13 cellular contexts compared by ENCODE assay signal in genomic region chr3:45761831-45762230, GRCh38. TPM values are rescaled to one million over a fixed set of nuclear protein-coding genes. Genes with fewer than 3 reads are reported as not detected.
A peak's percentile ranks its signal among the peaks of the same experiment; 100 is the strongest.
DNase-seq lines count a peak whose midpoint lies in the region; ATAC-seq, FAIRE-seq and TF ChIP-seq lines count a peak whose summit lies in the region.
"Had no signal": no experiment of that assay in that cellular context is flagged by ENCODE, and none has a peak within 500 bp of the region (broad histone marks: within the 10 kb centered on the region; RNA-seq: fewer than 3 reads in every experiment).

No MANE protein-coding gene starts in this region.

- H3K27me3 Mint-ChIP-seq in Caco-2 (ENCODE audit: insufficient read depth, unreplicated experiment), result no peaks in the 10 kb centered on the region
- peaks cover 15% of the 10 kb centered on the region for H3K27me3 Mint-ChIP-seq in osteocyte (ENCODE audit: unreplicated experiment)
- peaks cover 4% of the 10 kb centered on the region for H3K27me3 Mint-ChIP-seq in chondrocyte (ENCODE audit: low read depth)

- no peak overlapping the region for H4K5ac ChIP-seq in H1 (ENCODE audit: insufficient read length, low read depth, low read length)

- H3K18ac ChIP-seq in H1 (ENCODE audit: extremely low read depth, low read length) (no peak overlapping the region), mesenchymal stem cell (ENCODE audit: low read depth in 1 of 2, low read length in 2 of 2) (no peak overlapping the region)

- CTCF ChIA-PET in Caco-2 (lab: Charles Lee), result interaction anchor here (3.2 kb wide), 1 partner anchor 71 kb away, joined by 30 read pairs; no protein-coding TSS in a partner anchor
- CTCF ChIA-PET in H1 (lab: Charles Lee; ENCODE audit: partially characterized antibody), result interaction anchor here (0.9 to 6.1 kb wide), 16 partner anchors 9 to 515 kb away, joined by 3 to 64 read pairs (median 7); partner anchors contain the start of genes CCR9, LIMD1 and SLC6A20

- TF ChIP-seq CTCF in Caco-2 (IDR thresholded peaks at IDR 0.05; ENCODE audit: insufficient read depth in 1 of 2, low read depth in 1 of 2, low read length in 1 of 2, severe bottlenecking in 1 of 2, unreplicated experiment in 1 of 2), result no peak
- no peak for TF ChIP-seq CTCF in H1 (IDR thresholded peaks at IDR 0.05; ENCODE audit: control extremely low read depth in 1 of 3, insufficient read depth in 1 of 3, low read depth in 1 of 3, low read length in 3 of 3)
- no peak for TF ChIP-seq CTCF in osteocyte (IDR thresholded peaks at IDR 0.05)
- no peak for TF ChIP-seq CTCF in chondrocyte (IDR thresholded peaks at IDR 0.05)

- 94% methylated on average over 10 of the region's 10 CpGs; no CpG with 5 or more reads in 1 of the 2 experiments for WGBS in H1 (ENCODE audit: extremely low coverage in 1 of 2, insufficient coverage in 1 of 2, insufficient read length in 1 of 2, insufficient replicate concordance in 2 of 2, low coverage in 1 of 2, low lambda C conversion rate in 2 of 2, missing lambda C conversion rate in 1 of 2), 2 experiments
- 83% methylated on average over 10 of the region's 10 CpGs for WGBS in mesenchymal stem cell

- 0 out of 2 replicates have a peak overlapping the region, but pooled peaks have one; percentile 81 for H2BK12ac ChIP-seq in H1 (ENCODE audit: low read depth, low read length)
- H2BK12ac ChIP-seq in mesenchymal stem cell (ENCODE audit: low read length in 2 of 2), result no peak overlapping the region

- DNase-seq in AG20443 (ENCODE audit: low spot score), result peak; percentile 11
- DNase-seq in Caco-2, result no peak
- DNase-seq in H1 (ENCODE audit: low read depth in 1 of 2, low spot score in 2 of 2), result peak in 1 of 2 experiments; percentile 41
- peak; percentile 81 for DNase-seq in osteocyte (ENCODE audit: extremely low spot score, unreplicated experiment)
- DNase-seq in chondrocyte (ENCODE audit: low spot score), result no peak
- no peak for DNase-seq in mesenchymal stem cell
- DNase-seq: DMS79, KG1 had no signal

- H3K9ac ChIP-seq in H1 (replicated peaks in 1 of 4; ENCODE audit: extremely low read depth in 1 of 4, low read depth in 3 of 4, low read length in 3 of 4), result no peak overlapping the region
- no peak overlapping the region for H3K9ac ChIP-seq in mesenchymal stem cell (ENCODE audit: low read length)
- H3K9ac ChIP-seq: BLaER1 treated with 17β-estradiol and CSF1 and Interleukin-3, amounts not matched to agents 10 nM and 100 nM had no signal

- H3K4me2 ChIP-seq in H1 (ENCODE audit: insufficient read depth in 1 of 2, low read depth in 2 of 2, low read length in 2 of 2), result no peak overlapping the region
- no peak overlapping the region for H3K4me2 ChIP-seq in mesenchymal stem cell (ENCODE audit: low read length, poor library complexity, severe bottlenecking)
- H3K4me2 ChIP-seq: BLaER1 treated with 17β-estradiol and CSF1 and Interleukin-3, amounts not matched to agents 10 nM and 100 nM had no signal

- no peaks in the 10 kb centered on the region for H3K79me1 ChIP-seq in H1 (ENCODE audit: low read depth, low read length)
- no peaks in the 10 kb centered on the region for H3K79me1 ChIP-seq in mesenchymal stem cell (replicated peaks; ENCODE audit: low read length, poor library complexity, severe bottlenecking)

- H4K20me1 ChIP-seq in H1 (replicated peaks in 1 of 2; ENCODE audit: control insufficient read depth in 1 of 2, insufficient read depth in 2 of 2, low read length in 2 of 2), result no peaks in the 10 kb centered on the region
- H4K20me1 ChIP-seq: BLaER1 treated with 17β-estradiol and CSF1 and Interleukin-3, amounts not matched to agents 10 nM and 100 nM had no signal

- no peak overlapping the region for H3K4me3 ChIP-seq in Caco-2 (ENCODE audit: low read depth, low read length)
- no peak overlapping the region for H3K4me3 ChIP-seq in H1 (ENCODE audit: extremely low read depth in 1 of 4, insufficient read depth in 2 of 4, low read depth in 3 of 4, low read length in 4 of 4)
- H3K4me3 ChIP-seq in mesenchymal stem cell (ENCODE audit: insufficient read depth in 1 of 2, low read depth in 1 of 2, low read length in 2 of 2), result no peak overlapping the region
- H3K4me3 ChIP-seq: A549; BLaER1 treated with 17β-estradiol and CSF1 and Interleukin-3, amounts not matched to agents 10 nM and 100 nM had no signal

- H2BK15ac ChIP-seq in H1 (ENCODE audit: low read length) (no peak overlapping the region; the same call in 1 of the 2 replicates), mesenchymal stem cell (ENCODE audit: low read depth, poor library complexity, severe bottlenecking) (no peak overlapping the region)

- H3K14ac ChIP-seq in H1 (ENCODE audit: insufficient read length), result no peak overlapping the region
- no peak overlapping the region for H3K14ac ChIP-seq in mesenchymal stem cell (ENCODE audit: low read length in 2 of 2)

- H3K56ac ChIP-seq in H1 (replicated peaks; ENCODE audit: insufficient read length, low read depth, low read length), result no peak overlapping the region

- H4K91ac ChIP-seq in H1 (replicated peaks; ENCODE audit: insufficient read length, low read length) (no peak overlapping the region), mesenchymal stem cell (ENCODE audit: low read length) (no peak overlapping the region)

- no peak for TF ChIP-seq RAD21 in H1 (IDR thresholded peaks at IDR 0.05 in 1 of 2, conservative IDR thresholded peaks at IDR 0.05 in 1 of 2; ENCODE audit: low read depth in 2 of 2, low read length in 2 of 2)

- POLR2A ChIA-PET in Caco-2 (lab: Charles Lee), result no interaction called here
- POLR2A ChIA-PET in H1 (lab: Charles Lee; ENCODE audit: partially characterized antibody), result interaction anchor here (1.2 kb wide), 1 partner anchor 71 kb away, joined by 4 read pairs; no protein-coding TSS in a partner anchor

- H2BK5ac ChIP-seq in H1 (ENCODE audit: low read depth, low read length), result no peak overlapping the region
- H2BK5ac ChIP-seq in mesenchymal stem cell (ENCODE audit: low read depth, low read length, poor library complexity, severe bottlenecking), result no peak overlapping the region

- no peaks in the 10 kb centered on the region for H3K79me2 ChIP-seq in H1 (ENCODE audit: control insufficient read depth in 1 of 2, insufficient read depth in 2 of 2, low read length in 2 of 2)

- H3K23ac ChIP-seq in H1 (ENCODE audit: insufficient read length) (no peak overlapping the region), mesenchymal stem cell (ENCODE audit: low read length in 2 of 2) (no peak overlapping the region)

- no peaks in the 10 kb centered on the region for H3K36me3 ChIP-seq in Caco-2 (ENCODE audit: control insufficient read depth, insufficient read depth, low read length)
- H3K36me3 ChIP-seq in H1 (ENCODE audit: control insufficient read depth in 2 of 4, insufficient read depth in 4 of 4, low read length in 3 of 4), result no peaks in the 10 kb centered on the region
- no peaks in the 10 kb centered on the region for H3K36me3 ChIP-seq in mesenchymal stem cell (ENCODE audit: control insufficient read depth in 1 of 2, insufficient read depth in 2 of 2, low read depth in 1 of 2, low read length in 2 of 2)
- H3K36me3 ChIP-seq: BLaER1 treated with 17β-estradiol and CSF1 and Interleukin-3, amounts not matched to agents 10 nM and 100 nM had no signal

- no TSS peak for BruUV-seq in Caco-2 (replicated peaks; lab: Mats Ljungman, UMichigan)

- no peak overlapping the region for H4K8ac ChIP-seq in H1 (ENCODE audit: extremely low read depth, insufficient read depth, low read length)
- no peak overlapping the region for H4K8ac ChIP-seq in mesenchymal stem cell (ENCODE audit: low read length)

- peaks cover 10% of the 10 kb centered on the region for H3K4me1 Mint-ChIP-seq in Caco-2 (ENCODE audit: low read depth, unreplicated experiment)
- peaks cover 10% of the 10 kb centered on the region for H3K4me1 Mint-ChIP-seq in osteocyte (ENCODE audit: unreplicated experiment)
- peaks cover 3% of the 10 kb centered on the region for H3K4me1 Mint-ChIP-seq in chondrocyte (ENCODE audit: low read depth)
- H3K4me1 Mint-ChIP-seq: IgD-negative memory B cell had no signal

- H2BK120ac ChIP-seq in H1 (replicated peaks; ENCODE audit: low read depth, low read length) (no peak overlapping the region), mesenchymal stem cell (ENCODE audit: low read depth, low read length) (no peak overlapping the region)

- H3K27ac Mint-ChIP-seq in Caco-2 (ENCODE audit: unreplicated experiment), result peak overlapping the region; percentile 60
- H3K27ac Mint-ChIP-seq in osteocyte (ENCODE audit: unreplicated experiment), result no peak overlapping the region
- H3K27ac Mint-ChIP-seq in chondrocyte (ENCODE audit: unreplicated experiment), result no peak overlapping the region
- H3K27ac Mint-ChIP-seq: CD4-positive, CD25-positive, alpha-beta regulatory T cell; IgD-negative memory B cell had no signal

- no peak overlapping the region for H2BK20ac ChIP-seq in H1 (ENCODE audit: low read length)

- TF ChIP-seq EP300 in H1 (IDR thresholded peaks at IDR 0.05; ENCODE audit: borderline replicate concordance in 1 of 2, low read depth in 2 of 2, low read length in 2 of 2), result no peak

- H3K4me3 Mint-ChIP-seq in Caco-2 (ENCODE audit: unreplicated experiment) (no peak overlapping the region), osteocyte (ENCODE audit: unreplicated experiment) (no peak overlapping the region), chondrocyte (ENCODE audit: unreplicated experiment) (no peak overlapping the region)

- H3K36me3 Mint-ChIP-seq in Caco-2 (ENCODE audit: insufficient read depth, unreplicated experiment) (no peaks in the 10 kb centered on the region), osteocyte (ENCODE audit: unreplicated experiment) (no peaks in the 10 kb centered on the region), chondrocyte (ENCODE audit: low read depth) (no peaks in the 10 kb centered on the region)
- H3K36me3 Mint-ChIP-seq: IgD-negative memory B cell had no signal

- no peak for FAIRE-seq in H1 (lab: Jason Lieb, UNC)
- FAIRE-seq: A549 had no signal

- H3K9me3 ChIP-seq in Caco-2 (no peaks in the 10 kb centered on the region), H1 (ENCODE audit: insufficient read depth in 2 of 2, low read depth in 1 of 2, low read length in 1 of 2) (no peaks in the 10 kb centered on the region), mesenchymal stem cell (ENCODE audit: control insufficient read depth, low read length) (peaks cover 7% of the 10 kb centered on the region)

- TF ChIP-seq POLR2A in H1 (IDR thresholded peaks at IDR 0.05; ENCODE audit: control extremely low read depth in 1 of 2, low read depth in 2 of 2, low read length in 2 of 2), result no peak

- no peak for ATAC-seq in GM18511 (IDR thresholded peaks at IDR 0.05; ENCODE audit: unreplicated experiment)

- H2AK5ac ChIP-seq in H1 (ENCODE audit: low read depth, low read length) (no peak overlapping the region), mesenchymal stem cell (ENCODE audit: low read length, severe bottlenecking) (no peak overlapping the region)

- no peak overlapping the region for H2AFZ ChIP-seq in H1 (ENCODE audit: low read length)
- no peak overlapping the region for H2AFZ ChIP-seq in mesenchymal stem cell (ENCODE audit: low read depth, low read length)

- no peak overlapping the region for H3K27ac ChIP-seq in H1 (ENCODE audit: low read depth, low read length)
- H3K27ac ChIP-seq in mesenchymal stem cell (ENCODE audit: low read length, poor library complexity, severe bottlenecking), result no peak overlapping the region
- H3K27ac ChIP-seq: A549; BLaER1 treated with 17β-estradiol and CSF1 and Interleukin-3, amounts not matched to agents 10 nM and 100 nM had no signal

- H3K4me1 ChIP-seq in Caco-2 (peaks cover 6% of the 10 kb centered on the region), H1 (replicated peaks in 1 of 4; ENCODE audit: control insufficient read depth in 3 of 4, insufficient read depth in 4 of 4, low read length in 3 of 4) (peaks cover 0 to 5% (median 4%) of the 10 kb centered on the region in 4 experiments; a peak in 3 of 7 replicates), mesenchymal stem cell (ENCODE audit: control insufficient read depth, insufficient read depth, low read depth, low read length) (peaks cover 7% of the 10 kb centered on the region)
- H3K4me1 ChIP-seq: A549 had no signal

- no peak overlapping the region for H3K4ac ChIP-seq in H1 (replicated peaks; ENCODE audit: insufficient read length, low read depth, low read length)
- no peak overlapping the region for H3K4ac ChIP-seq in mesenchymal stem cell (ENCODE audit: low read depth in 1 of 2, low read length in 2 of 2)

- intact Hi-C loops in Caco-2 (cut with micrococcal nuclease; ENCODE audit: unreplicated experiment), result loop anchor here (1.0 to 5.0 kb wide), 3 partner anchors 70 to 315 kb away; no protein-coding TSS in a partner anchor

- H3K9me3 Mint-ChIP-seq in Caco-2 (ENCODE audit: unreplicated experiment) (peaks cover under 1% of the 10 kb centered on the region), osteocyte (ENCODE audit: unreplicated experiment) (peaks cover 4% of the 10 kb centered on the region), chondrocyte (ENCODE audit: low read depth) (no peaks in the 10 kb centered on the region)
- H3K9me3 Mint-ChIP-seq: CD4-positive, CD25-positive, alpha-beta regulatory T cell; IgD-negative memory B cell had no signal

- H3K27me3 ChIP-seq in Caco-2 (replicated peaks; ENCODE audit: control insufficient read depth, insufficient read depth, low read length), result no peaks in the 10 kb centered on the region
- H3K27me3 ChIP-seq in H1 (replicated peaks in 1 of 4; ENCODE audit: control insufficient read depth in 3 of 4, extremely low read depth in 1 of 4, insufficient read depth in 3 of 4, low read length in 3 of 4), result no peaks in the 10 kb centered on the region; a peak in 1 of 7 replicates
- peaks cover 15 to 58% of the 10 kb centered on the region in 2 experiments for H3K27me3 ChIP-seq in mesenchymal stem cell (ENCODE audit: control insufficient read depth in 1 of 2, insufficient read depth in 1 of 2, low read length in 2 of 2)
- H3K27me3 ChIP-seq: BLaER1 treated with 17β-estradiol and CSF1 and Interleukin-3, amounts not matched to agents 10 nM and 100 nM had no signal

- H3K23me2 ChIP-seq in H1 (ENCODE audit: low read depth, low read length), result no peaks in the 10 kb centered on the region

RNA-seq across cellular contexts. Expression of gene SLC6A20, which starts 34.5 kb away (rescaled TPM):
- 0.39 and 1.4 TPM in 2 replicates for total RNA-seq in Caco-2 (2022)
- not detected in 2 replicates for total RNA-seq in H1 (2021; fragmentation: NEBNext Ultra II Directional; extraction: Animal tissue kit (Norgen Biotek cat#: 25700))
- polyA plus RNA-seq in H1 (2011; rRNA removed), result 0.05 and 0.17 TPM in 2 replicates
- 0.03 TPM for polyA plus RNA-seq in H1 (2011; cell fraction: cytosol; rRNA removed)
- 0.04 TPM for polyA plus RNA-seq in H1 (2011; cell fraction: nucleus; rRNA removed)
- polyA plus RNA-seq in H1 (2012, experiment 1 of 2), result 0.07 to 0.46 TPM (median 0.08 TPM) in 3 of 4 replicates, not detected in the other
- not detected for polyA plus RNA-seq in H1 (2012, experiment 2 of 2)
- polyA plus RNA-seq in H1 (2013, experiment 1 of 2), result 0.02 TPM
- 0.06 TPM for polyA plus RNA-seq in H1 (2013, experiment 2 of 2)
- 0.16 TPM in 1 of 2 replicates, not detected in the other for polyA minus RNA-seq in H1 (2011; rRNA and poly(A)+ RNA removed)
- polyA minus RNA-seq in H1 (2011; cell fraction: cytosol; rRNA and poly(A)+ RNA removed), result not detected
- polyA minus RNA-seq in H1 (2011; cell fraction: nucleus; rRNA and poly(A)+ RNA removed), result not detected
- not detected in 2 replicates for total RNA-seq in osteocyte
- not detected in 3 replicates for total RNA-seq in chondrocyte
- polyA plus RNA-seq in mesenchymal stem cell (2013, experiment 1 of 2), result not detected
- not detected for polyA plus RNA-seq in mesenchymal stem cell (2013, experiment 2 of 2)
- total RNA-seq: CD4-positive, CD25-positive, alpha-beta regulatory T cell had no signal
- polyA plus RNA-seq: A549 had no signal

Comparison
In these comparisons a context has a peak if more than half of its experiments do, and no peak if none do; other contexts are left out.
1. DNase-seq: peak in AG20443 (single experiment) and osteocyte (single experiment); none in Caco-2 (0 of 2), chondrocyte (single experiment) and mesenchymal stem cell (single experiment).